In genomic region chr1:244272471-244273261, GRCh38 we compare ENCODE assay signal across 8 cellular contexts.
DNase-seq lines count a peak whose midpoint lies in the region; ATAC-seq and TF ChIP-seq lines count a peak whose summit lies in the region.

No MANE protein-coding gene starts in this region.

- H3K9me3 ChIP-seq in AG04450 (ENCODE audit: control insufficient read depth, insufficient read depth, low read length) = peaks cover 14% of the 10 kb centered on the region

- H3K27me3 ChIP-seq in AG04450 (ENCODE audit: control insufficient read depth, insufficient read depth, low read length) = no peaks in the 10 kb centered on the region

- peaks cover 29% of the 10 kb centered on the region for H3K4me1 Mint-ChIP-seq in chondrocyte (ENCODE audit: low read depth)

- peak; percentile 88 for DNase-seq in AG04450 (ENCODE audit: low read depth, low spot score)
- DNase-seq in NCI-H510A (lab: John Stamatoyannopoulos, UW) = peak; percentile 9
- peak; percentile 41 to 52 for DNase-seq in activated CD4-positive, alpha-beta T cell treated with anti-CD3 and anti-CD28 coated beads for 24 hours (ENCODE audit: low read depth in 2 of 2)
- no peak for DNase-seq in chondrocyte (ENCODE audit: low spot score)
- DNase-seq in left kidney (ENCODE audit: low read depth, low spot score) = peak; percentile 92
- peak; percentile 64 to 65 for DNase-seq in stimulated activated CD4-positive, alpha-beta T cell treated with anti-CD3 and anti-CD28 coated beads, Interleukin-2, amount 100 ng/mL, for 48 hours

- no peak overlapping the region for H3K27ac ChIP-seq in AG04450 (ENCODE audit: low read depth, low read length)

- ATAC-seq in GM18868 (IDR thresholded peaks at IDR 0.05; ENCODE audit: unreplicated experiment) = peak; percentile 87
- ATAC-seq in HG03432 (IDR thresholded peaks at IDR 0.05; ENCODE audit: unreplicated experiment) = peak; percentile 88

- H3K9me3 Mint-ChIP-seq in chondrocyte (ENCODE audit: low read depth) = peaks cover 12% of the 10 kb centered on the region

- TF ChIP-seq CTCF in AG04450 (IDR thresholded peaks at IDR 0.05; ENCODE audit: low read depth, low read length) (peak; percentile 98), chondrocyte (IDR thresholded peaks at IDR 0.05) (peak; percentile 100)

- H3K27me3 Mint-ChIP-seq in chondrocyte (ENCODE audit: low read depth) = no peaks in the 10 kb centered on the region

- no peak overlapping the region for H3K4me3 Mint-ChIP-seq in chondrocyte (ENCODE audit: unreplicated experiment)

- CTCF ChIA-PET in AG04450 (lab: Charles Lee) = interaction anchor here (0.6 to 2.4 kb wide), 42 partner anchors 11 to 987 kb away, joined by 3 to 18 read pairs (median 4); partner anchors contain the start of gene ZBTB18

- peak overlapping the region; percentile 79 for H3K27ac Mint-ChIP-seq in chondrocyte (ENCODE audit: unreplicated experiment)

- no peak overlapping the region for H3K4me3 ChIP-seq in AG04450 (ENCODE audit: low read depth, low read length)

- POLR2A ChIA-PET in AG04450 (lab: Yijun Ruan, JAX) = interaction anchor here (0.7 kb wide), 1 partner anchor 792 kb away, joined by 3 read pairs; no protein-coding TSS in a partner anchor

- peaks cover 4% of the 10 kb centered on the region for H3K36me3 Mint-ChIP-seq in chondrocyte (ENCODE audit: low read depth)
